ENCODE assay signal across 8 cellular contexts in genomic region chr3:5187920-5188418, GRCh38. TPM values are rescaled to one million over a fixed set of nuclear protein-coding genes. Genes with fewer than 3 reads are reported as not detected.
A peak's percentile ranks its signal among the peaks of the same experiment; 100 is the strongest.
DNase-seq lines count a peak whose midpoint lies in the region; ATAC-seq and TF ChIP-seq lines count a peak whose summit lies in the region.

No MANE protein-coding gene starts in this region.

- TF ChIP-seq RAD21 in liver (IDR thresholded peaks at IDR 0.05) = no peak

- H3K4me1 Mint-ChIP-seq in stimulated activated effector memory CD8-positive, alpha-beta T cell treated with anti-CD3 and anti-CD28 coated beads, Interleukin-12 subunit alpha, Interleukin-12 subunit beta, amount 100 ng/mL, for 72 hours = peaks cover 39% of the 10 kb centered on the region

- peaks cover 11 to 51% (median 43%) of the 10 kb centered on the region in 11 experiments; a peak in 19 of 22 replicates for H4K20me1 ChIP-seq in BLaER1 treated with 17β-estradiol and CSF1 and Interleukin-3, amounts not matched to agents 10 nM and 100 nM

- H3K27ac Mint-ChIP-seq in stimulated activated effector memory CD8-positive, alpha-beta T cell treated with anti-CD3 and anti-CD28 coated beads, Interleukin-12 subunit alpha, Interleukin-12 subunit beta, amount 100 ng/mL, for 72 hours = peak overlapping the region; percentile 99

- H3K36me3 ChIP-seq in BLaER1 treated with 17β-estradiol and CSF1 and Interleukin-3, amounts not matched to agents 10 nM and 100 nM = peaks cover 2 to 47% (median 33%) of the 10 kb centered on the region in 11 experiments; a peak in 17 of 22 replicates
- H3K36me3 ChIP-seq in liver (ENCODE audit: control insufficient read depth in 4 of 4, insufficient read depth in 3 of 4, low read depth in 1 of 4, low read length in 3 of 4) = peaks cover 0 to under 1% (median 0%) of the 10 kb centered on the region in 4 donors

- peak overlapping the region; percentile 98 to 100 (median 100) for H3K27ac ChIP-seq in BLaER1 treated with 17β-estradiol and CSF1 and Interleukin-3, amounts not matched to agents 10 nM and 100 nM
- H3K27ac ChIP-seq in cingulate gyrus (ENCODE audit: low read depth, low read length) = peak overlapping the region; percentile 65
- peak overlapping the region; percentile 95 to 99 for H3K27ac ChIP-seq in liver (ENCODE audit: low read depth in 1 of 2, low read length in 2 of 2)

- under 1% methylated on average over 66 of the region's 66 CpGs for WGBS in liver

- peak overlapping the region; percentile 97 to 100 (median 99) for H3K4me3 ChIP-seq in BLaER1 treated with 17β-estradiol and CSF1 and Interleukin-3, amounts not matched to agents 10 nM and 100 nM
- H3K4me3 ChIP-seq in liver (ENCODE audit: low read depth in 1 of 3, low read length in 3 of 3) = peak overlapping the region; percentile 89 to 99 (median 98)

- H3K9ac ChIP-seq in BLaER1 treated with 17β-estradiol and CSF1 and Interleukin-3, amounts not matched to agents 10 nM and 100 nM = peak overlapping the region; percentile 98 to 100 (median 100)
- H3K9ac ChIP-seq in liver (ENCODE audit: low read depth in 1 of 2, low read length in 2 of 2) = peak overlapping the region; percentile 97 to 98

- H3K4me1 ChIP-seq in BLaER1 treated with 17β-estradiol and CSF1 and Interleukin-3, amounts not matched to agents 10 nM and 100 nM = peaks cover 36 to 62% (median 55%) of the 10 kb centered on the region in 10 experiments
- peaks cover 8 to 35% (median 19%) of the 10 kb centered on the region in 4 donors for H3K4me1 ChIP-seq in liver (ENCODE audit: control insufficient read depth in 4 of 4, insufficient read depth in 4 of 4, low read length in 3 of 4)

- no peak for TF ChIP-seq CTCF in liver (IDR thresholded peaks at IDR 0.05; ENCODE audit: low read depth, low read length, missing input control)

- no peaks in the 10 kb centered on the region for H3K27me3 ChIP-seq in BLaER1 treated with 17β-estradiol and CSF1 and Interleukin-3, amounts not matched to agents 10 nM and 100 nM
- H3K27me3 ChIP-seq in liver (ENCODE audit: control insufficient read depth in 4 of 4, insufficient read depth in 4 of 4, low read length in 3 of 4) = no peaks in the 10 kb centered on the region

- H3K9me3 Mint-ChIP-seq in stimulated activated effector memory CD8-positive, alpha-beta T cell treated with anti-CD3 and anti-CD28 coated beads, Interleukin-12 subunit alpha, Interleukin-12 subunit beta, amount 100 ng/mL, for 72 hours = no peaks in the 10 kb centered on the region

- ATAC-seq in GM19467 (IDR thresholded peaks at IDR 0.05; ENCODE audit: unreplicated experiment) (peak; percentile 14), HG03521 (IDR thresholded peaks at IDR 0.05; ENCODE audit: unreplicated experiment) (peak; percentile 19)
- ATAC-seq in activated CD4-positive, CD25-positive, alpha-beta regulatory T cell treated with anti-CD3 and anti-CD28 coated beads, Interleukin-2, amount 50 U/mL, for 24 hours = peak; percentile 21 to 30
- ATAC-seq in stimulated activated effector memory CD8-positive, alpha-beta T cell treated with anti-CD3 and anti-CD28 coated beads, Interleukin-12 subunit alpha, Interleukin-12 subunit beta, amount 100 ng/mL, for 72 hours = peak; percentile 58

- no peaks in the 10 kb centered on the region for H3K9me3 ChIP-seq in BLaER1 treated with 17β-estradiol and CSF1 and Interleukin-3, amounts not matched to agents 10 nM and 100 nM (replicated peaks in 1 of 11)
- H3K9me3 ChIP-seq in liver (ENCODE audit: control insufficient read depth in 4 of 4, low read length in 3 of 4) = no peaks in the 10 kb centered on the region

- peak overlapping the region; percentile 98 for H3K4me3 Mint-ChIP-seq in stimulated activated effector memory CD8-positive, alpha-beta T cell treated with anti-CD3 and anti-CD28 coated beads, Interleukin-12 subunit alpha, Interleukin-12 subunit beta, amount 100 ng/mL, for 72 hours

- H3K4me2 ChIP-seq in BLaER1 treated with 17β-estradiol and CSF1 and Interleukin-3, amounts not matched to agents 10 nM and 100 nM = peak overlapping the region; percentile 83 to 98 (median 92)

- peaks cover 73% of the 10 kb centered on the region for H3K36me3 Mint-ChIP-seq in stimulated activated effector memory CD8-positive, alpha-beta T cell treated with anti-CD3 and anti-CD28 coated beads, Interleukin-12 subunit alpha, Interleukin-12 subunit beta, amount 100 ng/mL, for 72 hours

- DNase-seq in stimulated activated effector memory CD8-positive, alpha-beta T cell treated with anti-CD3 and anti-CD28 coated beads, Interleukin-12 subunit alpha, Interleukin-12 subunit beta, amount 100 ng/mL, for 72 hours (ENCODE audit: low spot score in 2 of 2) = peak; percentile 56 to 85
- no peak for DNase-seq in NCI-H1105 treated with DMSO at 0.1 percent for 48 hours (lab: John Stamatoyannopoulos, UW)

TF ChIP-seq in liver, 16 proteins besides CTCF, POLR2A, EP300 and RAD21:
- TF ChIP-seq RXRA (IDR thresholded peaks at IDR 0.05) (no peak), ATF3 (IDR thresholded peaks at IDR 0.05) (no peak), JUND (IDR thresholded peaks at IDR 0.05) (no peak), GABPA (IDR thresholded peaks at IDR 0.05 in 1 of 2, conservative IDR thresholded peaks at IDR 0.05 in 1 of 2) (no peak), FOXA2 (IDR thresholded peaks at IDR 0.05) (no peak), TAF1 (conservative IDR thresholded peaks at IDR 0.05) (no peak), EGR1 (IDR thresholded peaks at IDR 0.05; ENCODE audit: low read depth in 2 of 2) (no peak)

RNA-seq across cellular contexts. Expression of gene EDEM1, which starts 0.5 kb away (rescaled TPM):
- total RNA-seq in liver = 10 to 100 TPM; 22.0 to 97.5 TPM
- polyA plus RNA-seq in liver = 10 to 100 TPM; 20.4 to 43.8 TPM
